In genomic region chr14:33509927-33510535, GRCh38 we compare ENCODE assay signal across 13 cellular contexts.
DNase-seq lines count a peak whose midpoint lies in the region; ATAC-seq, FAIRE-seq and TF ChIP-seq lines count a peak whose summit lies in the region.
"Had no signal": no experiment of that assay in that cellular context is flagged by ENCODE, and none has a peak within 500 bp of the region (broad histone marks: within the 10 kb centered on the region; RNA-seq: fewer than 3 reads in every experiment).

No MANE protein-coding gene starts in this region.

- no peak overlapping the region for H3K4me3 Mint-ChIP-seq in HFFc6

- peaks cover 2% of the 10 kb centered on the region for H3K27me3 Mint-ChIP-seq in HFFc6 (ENCODE audit: insufficient read depth)

- no peaks in the 10 kb centered on the region; the same call in 1 of the 2 replicates for H3K4me1 Mint-ChIP-seq in HFFc6 (ENCODE audit: low read depth)

- no peaks in the 10 kb centered on the region for H3K27me3 ChIP-seq in bronchial epithelial cell (ENCODE audit: control insufficient read depth, insufficient read depth, low read length)

- DNase-seq in AG09309 (ENCODE audit: low read depth) = peak; percentile 17
- peak; percentile 19 for DNase-seq in NCI-H2107 (lab: John Stamatoyannopoulos, UW)
- peak; percentile 51 for DNase-seq in bronchial epithelial cell (ENCODE audit: low read depth)
- DNase-seq in lung microvascular endothelial cell (ENCODE audit: low read depth in 2 of 2) = peak; percentile 53 to 66
- DNase-seq in sciatic nerve (ENCODE audit: low spot score) = no peak
- no peak for DNase-seq in caudate nucleus (lab: John Stamatoyannopoulos, UW)
- no peak for DNase-seq in HFFc6
- DNase-seq: activated CD4-positive, CD25-positive, alpha-beta regulatory T cell treated with anti-CD3 and anti-CD28 coated beads, Interleukin-2, amount 50 U/mL, for 72 hours; DMS53; NCI-H1436 treated with DMSO at 0.1 percent for 48 hours had no signal

- no peaks in the 10 kb centered on the region for H3K36me3 ChIP-seq in bronchial epithelial cell (ENCODE audit: control insufficient read depth, insufficient read depth, low read length)

- no peaks in the 10 kb centered on the region; the same call in 1 of the 2 replicates for H3K36me3 Mint-ChIP-seq in HFFc6 (ENCODE audit: low read depth)

- H3K27ac ChIP-seq in caudate nucleus (ENCODE audit: low read depth, low read length) = no peak overlapping the region

- TF ChIP-seq CTCF in AG09309 (IDR thresholded peaks at IDR 0.05; ENCODE audit: control insufficient read depth, insufficient read depth, low read depth, low read length, missing control alignments) (no peak), bronchial epithelial cell (IDR thresholded peaks at IDR 0.05; ENCODE audit: insufficient read depth, low read length, severe bottlenecking) (no peak), HFFc6 (IDR thresholded peaks at IDR 0.05) (no peak)

- H3K4me3 ChIP-seq in AG09309 (ENCODE audit: control insufficient read depth, low read depth, low read length) (no peak overlapping the region), bronchial epithelial cell (ENCODE audit: low read depth, low read length) (no peak overlapping the region)

- no peak for ATAC-seq in sciatic nerve
- no peak for ATAC-seq in HG02571 (IDR thresholded peaks at IDR 0.05; ENCODE audit: unreplicated experiment)
- ATAC-seq: HCT116 had no signal

- H3K9me3 Mint-ChIP-seq in HFFc6 = peaks cover 11% of the 10 kb centered on the region; the same call in 1 of the 2 replicates
- H3K9me3 Mint-ChIP-seq: activated T-helper 2 cell treated with anti-CD3 and anti-CD28 coated beads, Interferon-gamma antibody, Interleukin-2, Interleukin-4, amounts not matched to agents 10 μg/mL and 5 μg/mL and 100 μg/mL, durations not matched to agents 14 hours and 24 hours and 36 hours had no signal

- FAIRE-seq in bronchial epithelial cell (lab: Jason Lieb, UNC) = no peak

- no peak overlapping the region for H3K27ac Mint-ChIP-seq in HFFc6
- H3K27ac Mint-ChIP-seq: activated T-helper 2 cell treated with anti-CD3 and anti-CD28 coated beads, Interferon-gamma antibody, Interleukin-2, Interleukin-4, amounts not matched to agents 10 μg/mL and 5 μg/mL and 100 μg/mL, durations not matched to agents 14 hours and 24 hours and 36 hours had no signal

- intact Hi-C loops in sciatic nerve (cut with DNase I) = no loop called here

Comparison
In these comparisons a context has a peak if more than half of its experiments do, and no peak if none do; other contexts are left out.
1. DNase-seq: peak in AG09309 (single experiment), NCI-H2107 (single experiment), bronchial epithelial cell (single experiment) and lung microvascular endothelial cell (2 of 2); none in sciatic nerve (single experiment), caudate nucleus (0 of 61) and HFFc6 (single experiment).